In the genomic region with DNA sequence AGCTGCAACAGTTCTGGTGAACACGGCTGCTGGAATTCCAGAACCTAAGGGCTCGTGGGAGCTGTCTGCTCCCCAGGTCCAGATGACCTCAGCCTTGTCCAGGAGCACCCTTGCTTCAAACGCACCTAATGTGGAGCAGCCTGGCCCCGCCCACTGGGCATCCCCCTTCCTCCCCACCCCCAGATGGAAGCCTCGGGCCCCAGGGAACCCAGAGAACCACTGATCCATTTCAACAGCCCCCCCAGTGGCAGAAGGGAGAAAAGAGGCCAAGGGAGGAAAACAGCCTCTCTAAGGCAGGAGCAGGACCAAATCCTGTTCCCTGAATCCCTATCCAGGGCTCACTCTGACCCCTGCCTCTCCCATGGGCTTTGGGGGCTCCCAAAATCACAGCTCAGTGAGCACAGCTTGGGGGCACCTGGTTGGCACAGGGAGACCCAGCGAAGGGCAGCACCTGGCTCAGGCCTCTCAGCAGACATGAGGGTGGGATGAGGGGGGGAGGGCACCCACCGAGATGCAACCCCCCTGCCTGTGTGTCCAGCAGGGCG, we compare ENCODE assay signal across 8 cellular contexts. TPM values are rescaled to one million over a fixed set of nuclear protein-coding genes. Genes with fewer than 3 reads are reported as not detected.
A peak's percentile ranks its signal among the peaks of the same experiment; 100 is the strongest.
DNase-seq lines count a peak whose midpoint lies in the region; ATAC-seq and TF ChIP-seq lines count a peak whose summit lies in the region.

No MANE protein-coding gene starts in this region.

- peaks cover 34% of the 10 kb centered on the region for H3K36me3 Mint-ChIP-seq in activated CD4-positive, alpha-beta T cell treated with anti-CD3 and anti-CD28 coated beads, Interleukin-2, amount 10 ng/mL, durations not matched to agents 24 days and 14 days (ENCODE audit: low read depth)
- H3K36me3 Mint-ChIP-seq in stimulated activated naive B cell treated with anti-CD40 and anti-IgM and Interleukin-4, amounts not matched to agents 10 μg/mL and 1 μg/mL and 100 μg/mL, for 72 hours: peaks cover 6 to 20% of the 10 kb centered on the region in 2 donors

- peaks cover 0 to 8% (median 7%) of the 10 kb centered on the region in 3 donors for H3K4me1 ChIP-seq in esophagus squamous epithelium

- no peaks in the 10 kb centered on the region for H3K9me3 Mint-ChIP-seq in activated CD4-positive, alpha-beta T cell treated with anti-CD3 and anti-CD28 coated beads, Interleukin-2, amount 10 ng/mL, durations not matched to agents 24 days and 14 days
- no peaks in the 10 kb centered on the region for H3K9me3 Mint-ChIP-seq in stimulated activated naive B cell treated with anti-CD40 and anti-IgM and Interleukin-4, amounts not matched to agents 10 μg/mL and 1 μg/mL and 100 μg/mL, for 72 hours

- H3K27me3 ChIP-seq in H7 (ENCODE audit: control insufficient read depth, insufficient read depth, low read length): no peaks in the 10 kb centered on the region; the same call in 1 of the 2 replicates
- peaks cover 0 to 68% (median 0%) of the 10 kb centered on the region in 4 donors for H3K27me3 ChIP-seq in esophagus squamous epithelium

- peak overlapping the region; percentile 26 to 84 (median 66) for H3K27ac ChIP-seq in esophagus squamous epithelium

- WGBS in esophagus squamous epithelium, 2 donors: 48 to 52% methylated on average over 4 of the region's 8 CpGs

- H3K27me3 Mint-ChIP-seq in activated CD4-positive, alpha-beta T cell treated with anti-CD3 and anti-CD28 coated beads, Interleukin-2, amount 10 ng/mL, durations not matched to agents 24 days and 14 days: no peaks in the 10 kb centered on the region
- no peaks in the 10 kb centered on the region for H3K27me3 Mint-ChIP-seq in stimulated activated naive B cell treated with anti-CD40 and anti-IgM and Interleukin-4, amounts not matched to agents 10 μg/mL and 1 μg/mL and 100 μg/mL, for 72 hours

- peak in 2 of 6 experiments; percentile 17 to 24 for TF ChIP-seq CTCF in esophagus squamous epithelium (IDR thresholded peaks at IDR 0.05)

- H3K9me3 ChIP-seq in esophagus squamous epithelium: no peaks in the 10 kb centered on the region

- H3K4me3 ChIP-seq in H7 (ENCODE audit: insufficient read depth, low read depth, low read length): no peak overlapping the region
- peak overlapping the region; percentile 10 to 63 (median 36) for H3K4me3 ChIP-seq in esophagus squamous epithelium

- no peak for ATAC-seq in stimulated activated naive B cell treated with anti-CD40 and anti-IgM and Interleukin-4, amounts not matched to agents 10 μg/mL and 1 μg/mL and 100 μg/mL, for 72 hours (replicated peaks)
- ATAC-seq in GM18498 (IDR thresholded peaks at IDR 0.05; ENCODE audit: unreplicated experiment): no peak

- H3K27ac Mint-ChIP-seq in activated CD4-positive, alpha-beta T cell treated with anti-CD3 and anti-CD28 coated beads, Interleukin-2, amount 10 ng/mL, durations not matched to agents 24 days and 14 days: peak overlapping the region; percentile 99
- peak overlapping the region; percentile 98 for H3K27ac Mint-ChIP-seq in stimulated activated naive B cell treated with anti-CD40 and anti-IgM and Interleukin-4, amounts not matched to agents 10 μg/mL and 1 μg/mL and 100 μg/mL, for 72 hours

- peaks cover 61% of the 10 kb centered on the region for H3K4me1 Mint-ChIP-seq in activated CD4-positive, alpha-beta T cell treated with anti-CD3 and anti-CD28 coated beads, Interleukin-2, amount 10 ng/mL, durations not matched to agents 24 days and 14 days
- peaks cover 71 to 93% of the 10 kb centered on the region in 2 donors for H3K4me1 Mint-ChIP-seq in stimulated activated naive B cell treated with anti-CD40 and anti-IgM and Interleukin-4, amounts not matched to agents 10 μg/mL and 1 μg/mL and 100 μg/mL, for 72 hours

- DNase-seq in H7 (peak; percentile 73), esophagus squamous epithelium (lab: John Stamatoyannopoulos, UW) (no peak), NCI-H748 treated with DMSO at 0.1 percent for 48 hours (lab: John Stamatoyannopoulos, UW) (no peak), EL (no peak), dermis blood vessel endothelial cell (no peak)
- peak; percentile 92 for DNase-seq in activated CD4-positive, alpha-beta T cell treated with anti-CD3 and anti-CD28 coated beads, Interleukin-2, amount 10 ng/mL, durations not matched to agents 24 days and 14 days
- no peak for DNase-seq in stimulated activated naive B cell treated with anti-CD40 and anti-IgM and Interleukin-4, amounts not matched to agents 10 μg/mL and 1 μg/mL and 100 μg/mL, for 72 hours

- intact Hi-C loops in activated CD4-positive, alpha-beta T cell treated with anti-CD3 and anti-CD28 coated beads, Interleukin-2, amount 10 ng/mL, durations not matched to agents 24 days and 14 days (cut with micrococcal nuclease): loop anchor here (2.0 kb wide), 2 partner anchors 41 to 53 kb away; no protein-coding TSS in a partner anchor
- intact Hi-C loops in esophagus squamous epithelium (cut with DNase I): no loop called here

- H3K36me3 ChIP-seq in H7 (replicated peaks; ENCODE audit: control insufficient read depth, insufficient read depth, low read length): no peaks in the 10 kb centered on the region
- no peaks in the 10 kb centered on the region for H3K36me3 ChIP-seq in esophagus squamous epithelium

- TF ChIP-seq POLR2A in esophagus squamous epithelium (IDR thresholded peaks at IDR 0.05): no peak

- peak overlapping the region; percentile 92 for H3K4me3 Mint-ChIP-seq in activated CD4-positive, alpha-beta T cell treated with anti-CD3 and anti-CD28 coated beads, Interleukin-2, amount 10 ng/mL, durations not matched to agents 24 days and 14 days
- H3K4me3 Mint-ChIP-seq in stimulated activated naive B cell treated with anti-CD40 and anti-IgM and Interleukin-4, amounts not matched to agents 10 μg/mL and 1 μg/mL and 100 μg/mL, for 72 hours: peak overlapping the region; percentile 83 to 95

RNA-seq across cellular contexts. Expression of a gene that starts 1.2 kb away (rescaled TPM):
- total RNA-seq in H7 (2014; rRNA removed; shearing (Covaris generic)): not detected in 2 replicates
- total RNA-seq in activated CD4-positive, alpha-beta T cell treated with anti-CD3 and anti-CD28 coated beads, Interleukin-2, amount 10 ng/mL, durations not matched to agents 24 days and 14 days: 43.5 and 44.9 TPM in 2 replicates
- 10 to 100 TPM in 1 of 4 donors, 1 to 10 TPM in 3; 1.9 to 10.3 (median 3.4) TPM for total RNA-seq in esophagus squamous epithelium
- under 0.01 TPM in 1 of 2 replicates, not detected in the other for total RNA-seq in dermis blood vessel endothelial cell

RNA-seq across cellular contexts. Expression of a gene that starts 39.4 kb away (rescaled TPM):
- total RNA-seq in H7 (2014; rRNA removed; shearing (Covaris generic)): 9.4 and 9.6 TPM in 2 replicates
- 519 and 540 TPM in 2 replicates for total RNA-seq in activated CD4-positive, alpha-beta T cell treated with anti-CD3 and anti-CD28 coated beads, Interleukin-2, amount 10 ng/mL, durations not matched to agents 24 days and 14 days
- total RNA-seq in esophagus squamous epithelium (10 to 100 TPM; 17.3 to 27.1 (median 19.6) TPM), dermis blood vessel endothelial cell (11.2 and 32.4 TPM in 2 replicates)

Comparison
In these comparisons a context has a peak if more than half of its experiments do, and no peak if none do; other contexts are left out.
1. DNase-seq: peak in H7 (single experiment) and activated CD4-positive, alpha-beta T cell treated with anti-CD3 and anti-CD28 coated beads, Interleukin-2, amount 10 ng/mL, durations not matched to agents 24 days and 14 days (single experiment); none in esophagus squamous epithelium (single experiment), stimulated activated naive B cell treated with anti-CD40 and anti-IgM and Interleukin-4, amounts not matched to agents 10 μg/mL and 1 μg/mL and 100 μg/mL, for 72 hours (single experiment), NCI-H748 treated with DMSO at 0.1 percent for 48 hours (single experiment), EL (single experiment) and dermis blood vessel endothelial cell (single experiment).
2. RNA of a gene that starts 39.4 kb away (total RNA-seq): 519 to 540 TPM in activated CD4-positive, alpha-beta T cell treated with anti-CD3 and anti-CD28 coated beads, Interleukin-2, amount 10 ng/mL, durations not matched to agents 24 days and 14 days; 17.3 to 27.1 TPM in esophagus squamous epithelium, 11.2 to 32.4 TPM in dermis blood vessel endothelial cell and 9.4 to 9.6 TPM in H7; every median in the first group is over 10 times any median in the second.